In genomic region chr11:70054020-70054419, GRCh38 we compare ENCODE assay signal across 15 cellular contexts. TPM values are rescaled to one million over a fixed set of nuclear protein-coding genes. Genes with fewer than 3 reads are reported as not detected.
DNase-seq lines count a peak whose midpoint lies in the region; ATAC-seq and TF ChIP-seq lines count a peak whose summit lies in the region.
"Had no signal": no experiment of that assay in that cellular context is flagged by ENCODE, and none has a peak within 500 bp of the region (broad histone marks: within the 10 kb centered on the region; RNA-seq: fewer than 3 reads in every experiment).

No MANE protein-coding gene starts in this region.

- H3K23me2 ChIP-seq in H9 (ENCODE audit: insufficient read length, low read depth, low read length, poor library complexity, severe bottlenecking), result no peaks in the 10 kb centered on the region

- H2BK12ac ChIP-seq in H9 (ENCODE audit: insufficient read length, low read depth, low read length), result no peak overlapping the region

- peak; percentile 38 for DNase-seq in activated CD8-positive, alpha-beta memory T cell treated with anti-CD3 and anti-CD28 coated beads for 24 hours
- DNase-seq in activated CD8-positive, alpha-beta memory T cell treated with anti-CD3 and anti-CD28 coated beads, Interleukin-2, amount 50 U/mL, for 4 hours, result no peak
- DNase-seq in H9 (peak; percentile 16), left lobe of liver (ENCODE audit: low spot score) (peak; percentile 23), progenitor cell of endocrine pancreas (ENCODE audit: low spot score, unreplicated experiment) (no peak), A673 (ENCODE audit: low spot score) (no peak), midbrain (lab: John Stamatoyannopoulos, UW) (no peak)
- DNase-seq: AML-193; CD8-positive, alpha-beta memory T cell; DMS53; GF-D8 had no signal

- CTCF ChIA-PET in A673 (lab: Charles Lee), result no interaction called here

- H3K4me2 ChIP-seq in H9 (ENCODE audit: insufficient read depth, insufficient read length, low read length), result no peak overlapping the region
- H3K4me2 ChIP-seq: BLaER1 had no signal

- H3K27me3 Mint-ChIP-seq in H9 (ENCODE audit: low read depth) (peaks cover 22% of the 10 kb centered on the region), progenitor cell of endocrine pancreas (peaks cover 3% of the 10 kb centered on the region)

- ATAC-seq in left lobe of liver, result peak; percentile 23
- no peak for ATAC-seq in HG03378 (IDR thresholded peaks at IDR 0.05; ENCODE audit: unreplicated experiment)

- no peak overlapping the region for H3K27ac ChIP-seq in H9 (ENCODE audit: insufficient read length, low read depth, low read length)
- no peak overlapping the region for H3K27ac ChIP-seq in A673 (ENCODE audit: low read depth, low read length, poor library complexity, severe bottlenecking)
- H3K27ac ChIP-seq: 22Rv1, BLaER1 had no signal

- no peak overlapping the region for H2BK5ac ChIP-seq in H9 (ENCODE audit: insufficient read length, low read length)

- no peak overlapping the region for H3K4ac ChIP-seq in H9 (ENCODE audit: low read depth, low read length)

- no peaks in the 10 kb centered on the region for H3K79me1 ChIP-seq in H9 (ENCODE audit: insufficient read depth, low read depth, low read length, poor library complexity, severe bottlenecking)

- TF ChIP-seq CTCF in H9 (conservative IDR thresholded peaks at IDR 0.05) (no peak), progenitor cell of endocrine pancreas (IDR thresholded peaks at IDR 0.05; ENCODE audit: unreplicated experiment) (no peak), A673 (conservative IDR thresholded peaks at IDR 0.05; ENCODE audit: low read depth, low read length) (no peak)

- H3K36me3 Mint-ChIP-seq in H9 (ENCODE audit: insufficient read depth in 1 of 3, low read depth in 3 of 3), result peaks cover 0 to 15% (median 3%) of the 10 kb centered on the region in 3 experiments; a peak in 5 of 7 replicates
- peaks cover 8% of the 10 kb centered on the region for H3K36me3 Mint-ChIP-seq in progenitor cell of endocrine pancreas (ENCODE audit: insufficient read depth)
- H3K36me3 Mint-ChIP-seq: IgD-negative memory B cell had no signal

- H3K4me3 Mint-ChIP-seq in H9 (no peak overlapping the region), progenitor cell of endocrine pancreas (ENCODE audit: low read depth) (no peak overlapping the region)
- H3K4me3 Mint-ChIP-seq: CD8-positive, alpha-beta memory T cell; IgD-negative memory B cell had no signal

- H3T11ph ChIP-seq in H9 (ENCODE audit: low read length), result no peak overlapping the region

- no peak overlapping the region for H2AFZ ChIP-seq in H9 (ENCODE audit: low read length)

- no TSS peak for BruUV-seq in A673 (replicated peaks; lab: Mats Ljungman, UMichigan)

- H3K27me3 ChIP-seq in H9 (ENCODE audit: insufficient read depth, low read length), result no peaks in the 10 kb centered on the region
- H3K27me3 ChIP-seq in A673 (replicated peaks; ENCODE audit: insufficient read depth, low read depth, low read length, poor library complexity), result peaks cover 29% of the 10 kb centered on the region
- H3K27me3 ChIP-seq: BLaER1 had no signal

- H3K9me3 Mint-ChIP-seq in H9, result peaks cover 21 to 25% of the 10 kb centered on the region in 2 experiments
- peaks cover 37% of the 10 kb centered on the region for H3K9me3 Mint-ChIP-seq in progenitor cell of endocrine pancreas (ENCODE audit: low read depth)

- no peak overlapping the region for H4K91ac ChIP-seq in H9 (ENCODE audit: insufficient read length, low read depth, low read length)

- no peak overlapping the region for H3K23ac ChIP-seq in H9 (ENCODE audit: insufficient read length, low read depth, low read length)

- H3K79me2 ChIP-seq in H9 (ENCODE audit: insufficient read depth, low read length), result no peaks in the 10 kb centered on the region

- H3K4me1 Mint-ChIP-seq in H9 (0 out of 4 replicates have a peak, but pooled peaks cover 0 to under 1% of the 10 kb centered on the region in 2 experiments), progenitor cell of endocrine pancreas (ENCODE audit: low read depth) (no peaks in the 10 kb centered on the region)
- H3K4me1 Mint-ChIP-seq: CD8-positive, alpha-beta memory T cell; IgD-negative memory B cell had no signal

- no peak overlapping the region for H4K8ac ChIP-seq in H9 (replicated peaks; ENCODE audit: insufficient read length, low read depth, low read length)

- H3K27ac Mint-ChIP-seq in H9 (no peak overlapping the region), progenitor cell of endocrine pancreas (peak overlapping the region; percentile 47)
- H3K27ac Mint-ChIP-seq: CD8-positive, alpha-beta memory T cell; IgD-negative memory B cell had no signal

- no peaks in the 10 kb centered on the region for H3K36me3 ChIP-seq in A673 (ENCODE audit: insufficient read depth, low read length, poor library complexity, severe bottlenecking)
- H3K36me3 ChIP-seq: BLaER1 had no signal

- POLR2A ChIA-PET in A673 (lab: Charles Lee; ENCODE audit: low non-redundant PET), result no interaction called here

- no peak overlapping the region for H3K14ac ChIP-seq in H9 (ENCODE audit: insufficient read depth, low read length)

- intact Hi-C loops in A673 (cut with micrococcal nuclease; ENCODE audit: unreplicated experiment), result no loop called here

- no peak overlapping the region for H2BK20ac ChIP-seq in H9 (ENCODE audit: low read depth, low read length, poor library complexity, severe bottlenecking)

- no peaks in the 10 kb centered on the region for H4K20me1 ChIP-seq in H9 (ENCODE audit: control insufficient read depth, insufficient read depth, insufficient read length)
- H4K20me1 ChIP-seq: BLaER1 had no signal

- no peak overlapping the region for H2AK5ac ChIP-seq in H9 (ENCODE audit: insufficient read length, low read length)

- no peak overlapping the region for H2BK15ac ChIP-seq in H9 (ENCODE audit: low read depth, low read length)

- H3K18ac ChIP-seq in H9 (ENCODE audit: insufficient read length, low read depth, low read length), result no peak overlapping the region

- no peak overlapping the region for H3K56ac ChIP-seq in H9 (ENCODE audit: insufficient read length, low read depth, low read length)

- whole genome bisulfite sequencing in H9 (ENCODE audit: extremely low coverage, insufficient read length, low lambda C conversion rate), result no CpG with 5 or more reads among the region's 2 CpGs

- no peak overlapping the region for H3K4me3 ChIP-seq in A673 (ENCODE audit: low read depth, low read length, poor library complexity, severe bottlenecking)
- H3K4me3 ChIP-seq: BLaER1 had no signal

- H2BK120ac ChIP-seq in H9 (ENCODE audit: low read depth, low read length, poor library complexity, severe bottlenecking), result no peak overlapping the region

- no peak overlapping the region for H3K9ac ChIP-seq in H9 (ENCODE audit: extremely low read depth, insufficient read length, low read length)
- H3K9ac ChIP-seq: BLaER1 had no signal

- no peaks in the 10 kb centered on the region for H3K4me1 ChIP-seq in H9 (ENCODE audit: insufficient read depth, low read length)
- no peaks in the 10 kb centered on the region for H3K4me1 ChIP-seq in A673 (ENCODE audit: insufficient read depth, low read length, poor library complexity, severe bottlenecking)

- H4K5ac ChIP-seq in H9 (ENCODE audit: insufficient read length, low read depth, low read length), result no peak overlapping the region

- H3K9me3 ChIP-seq in H9 (ENCODE audit: control insufficient read depth, low read depth, low read length), result no peaks in the 10 kb centered on the region
- H3K9me3 ChIP-seq in A673 (ENCODE audit: low read depth, low read length, poor library complexity, severe bottlenecking), result no peaks in the 10 kb centered on the region

RNA-seq across cellular contexts. Expression of gene ANO1, which starts 24.1 kb away (rescaled TPM):
- total RNA-seq in H9 (2021) (10.9 TPM in 2 replicates), left lobe of liver (260 TPM), progenitor cell of endocrine pancreas (8.7 and 9.1 TPM in 2 replicates), A673 (2021) (0.59 and 0.90 TPM in 2 replicates)
- total RNA-seq: CD8-positive, alpha-beta memory T cell had no signal

Comparison
In these comparisons a context has a peak if more than half of its experiments do, and no peak if none do; other contexts are left out.
1. DNase-seq: peak in activated CD8-positive, alpha-beta memory T cell treated with anti-CD3 and anti-CD28 coated beads for 24 hours (single experiment), H9 (single experiment) and left lobe of liver (single experiment); none in activated CD8-positive, alpha-beta memory T cell treated with anti-CD3 and anti-CD28 coated beads, Interleukin-2, amount 50 U/mL, for 4 hours (single experiment), progenitor cell of endocrine pancreas (single experiment), A673 (single experiment) and midbrain (single experiment).
2. RNA of gene ANO1, which starts 24.1 kb away (total RNA-seq): 260 TPM in left lobe of liver (single experiment); 10.9 TPM in H9, 8.7 to 9.1 TPM in progenitor cell of endocrine pancreas and 0.59 to 0.90 TPM in A673; every median in the first group is over 10 times any median in the second.